In the genomic region with DNA sequence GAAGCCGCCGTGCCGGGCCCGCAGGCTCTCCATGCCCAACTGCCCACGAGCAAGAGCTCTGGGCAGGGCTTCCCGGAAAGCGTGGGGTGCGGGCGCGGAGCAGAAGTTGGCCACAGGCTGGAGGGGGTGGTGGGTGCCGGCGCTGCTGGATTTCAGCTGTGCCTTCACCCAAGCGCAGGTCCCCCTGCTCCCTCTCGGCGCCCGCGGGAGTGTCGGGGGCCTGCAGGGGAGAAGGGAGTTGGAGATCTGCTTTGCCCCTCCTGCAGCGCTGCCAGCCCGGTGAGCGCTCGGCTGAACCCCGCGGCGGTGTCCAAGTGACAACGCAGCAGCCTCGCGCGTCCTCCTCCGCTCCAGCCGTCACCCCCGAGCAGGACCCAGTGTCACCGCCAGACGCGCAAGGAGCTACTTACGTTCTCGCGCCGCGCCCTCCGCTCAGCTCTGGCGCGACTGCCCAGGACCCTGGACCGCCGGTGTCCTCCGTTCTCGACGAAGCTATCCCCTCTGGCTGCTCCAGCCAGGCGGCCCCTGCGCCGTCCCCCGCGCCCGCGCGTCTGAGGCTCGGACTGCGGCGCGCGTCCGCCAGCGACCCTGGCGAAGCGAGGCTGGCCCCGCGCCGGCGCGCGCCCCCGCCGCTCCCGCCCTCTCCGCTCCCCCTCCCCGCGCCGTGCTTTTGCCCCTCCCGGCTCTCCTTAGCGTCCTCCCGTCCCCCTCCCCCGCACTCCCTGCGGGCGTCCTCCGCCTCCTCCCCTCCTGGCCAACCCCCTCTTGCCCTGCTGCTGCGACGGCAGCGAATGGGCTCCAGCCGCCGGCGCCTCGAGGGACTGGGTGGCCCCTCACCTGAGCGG, we compare ENCODE assay signal across 8 cellular contexts. TPM values are rescaled to one million over a fixed set of nuclear protein-coding genes. Genes with fewer than 3 reads are reported as not detected.
DNase-seq lines count a peak whose midpoint lies in the region; ATAC-seq and TF ChIP-seq lines count a peak whose summit lies in the region.

A gene (minus strand): TSS at position 604 of the 845 bp plus-strand sequence. CDS start 216,372 bp downstream, outside the sequence.

- no peaks in the 10 kb centered on the region for H3K4me1 ChIP-seq in CD8-positive, alpha-beta memory T cell (ENCODE audit: insufficient read depth, low read length)
- H3K4me1 ChIP-seq in GM23338 (ENCODE audit: insufficient read depth) (peaks cover 19% of the 10 kb centered on the region), urinary bladder (ENCODE audit: insufficient read depth) (no peaks in the 10 kb centered on the region)

- H3K27ac Mint-ChIP-seq in CD8-positive, alpha-beta memory T cell, result peak within 1 kb of the TSS in 1 of 8 donors; percentile 58
- H3K27ac Mint-ChIP-seq in GM23338, result no peak within 1 kb of the TSS
- peak within 1 kb of the TSS in 9 of 10 donors; percentile 69 to 97 (median 91) for H3K27ac Mint-ChIP-seq in naive thymus-derived CD8-positive, alpha-beta T cell

- peak within 1 kb of the TSS; percentile 99 for H2AFZ ChIP-seq in GM23338

- peaks cover 30 to 72% of the 10 kb centered on the region in 2 donors for H3K27me3 Mint-ChIP-seq in CD8-positive, alpha-beta memory T cell
- H3K27me3 Mint-ChIP-seq in GM23338 (ENCODE audit: insufficient read depth, low read depth, poor library complexity), result peaks cover 35% of the 10 kb centered on the region
- peaks cover 0 to 42% (median 0%) of the 10 kb centered on the region in 5 donors for H3K27me3 Mint-ChIP-seq in naive thymus-derived CD8-positive, alpha-beta T cell

- POLR2A ChIA-PET in CD8-positive, alpha-beta memory T cell (lab: Charles Lee), result interaction anchor here (0.6 kb wide), 1 partner anchor 70 kb away, joined by 3 read pairs; a partner anchor contains a TSS
- POLR2A ChIA-PET in naive thymus-derived CD8-positive, alpha-beta T cell (lab: Charles Lee), result interaction anchor here (0.7 to 5.3 kb wide), 14 partner anchors 9 to 1287 kb away, joined by 3 to 36 read pairs (median 4); a partner anchor contains a TSS

- H3K9me2 ChIP-seq in GM23338 (ENCODE audit: insufficient read depth), result no peaks in the 10 kb centered on the region

- CTCF ChIA-PET in CD8-positive, alpha-beta memory T cell (lab: Charles Lee), result interaction anchor here (1.5 kb wide), 1 partner anchor 12 kb away, joined by 6 read pairs; no protein-coding TSS in a partner anchor

- peak; percentile 61 for ATAC-seq in GM23338
- peak; percentile 75 to 78 for ATAC-seq in naive thymus-derived CD8-positive, alpha-beta T cell
- no peak for ATAC-seq in HG03045 (IDR thresholded peaks at IDR 0.05; ENCODE audit: unreplicated experiment)

- H3K4me3 Mint-ChIP-seq in CD8-positive, alpha-beta memory T cell, result peak within 1 kb of the TSS in 6 of 7 donors; percentile 51 to 82 (median 62)
- H3K4me3 Mint-ChIP-seq in GM23338, result peak within 1 kb of the TSS; percentile 84
- H3K4me3 Mint-ChIP-seq in naive thymus-derived CD8-positive, alpha-beta T cell, result peak within 1 kb of the TSS; percentile 80 to 98 (median 93)

- no peak within 1 kb of the TSS for H3K4me3 ChIP-seq in CD8-positive, alpha-beta memory T cell (ENCODE audit: low read length)
- H3K4me3 ChIP-seq in GM23338 (peak within 1 kb of the TSS; percentile 85), fibroblast of mammary gland (ENCODE audit: control insufficient read depth, low read depth, low read length) (peak within 1 kb of the TSS; percentile 55), urinary bladder (ENCODE audit: low read depth, low read length) (peak within 1 kb of the TSS; percentile 51)

- H3K79me2 ChIP-seq in GM23338 (replicated peaks; ENCODE audit: insufficient read depth), result no peaks in the 10 kb centered on the region

- peaks cover 14% of the 10 kb centered on the region for H4K20me1 ChIP-seq in GM23338 (replicated peaks; ENCODE audit: insufficient read depth)

- H3K36me3 Mint-ChIP-seq in CD8-positive, alpha-beta memory T cell, result peaks cover 0 to 2% (median 0%) of the 10 kb centered on the region in 3 donors
- H3K36me3 Mint-ChIP-seq in GM23338 (ENCODE audit: low read depth), result no peaks in the 10 kb centered on the region; the same call in 2 of the 3 replicates
- H3K36me3 Mint-ChIP-seq in naive thymus-derived CD8-positive, alpha-beta T cell, result peaks cover 0 to 2% (median 0%) of the 10 kb centered on the region in 3 donors

- H3K4me2 ChIP-seq in GM23338, result peak within 1 kb of the TSS; percentile 97

- 0 out of 2 replicates have a peak, but pooled peaks cover 2% of the 10 kb centered on the region for H3F3A ChIP-seq in GM23338 (replicated peaks; ENCODE audit: low read depth)

- no peak within 1 kb of the TSS for H3K27ac ChIP-seq in CD8-positive, alpha-beta memory T cell (ENCODE audit: low read depth, low read length)
- no peak within 1 kb of the TSS for H3K27ac ChIP-seq in GM23338 (ENCODE audit: low read depth)
- H3K27ac ChIP-seq in urinary bladder (ENCODE audit: low read depth), result no peak within 1 kb of the TSS

- WGBS in urinary bladder, result under 1% methylated on average over 93 of the region's 93 CpGs

- DNase-seq in CD8-positive, alpha-beta memory T cell, result peak in 1 of 5 donors; percentile 81
- DNase-seq in GM23338 (ENCODE audit: low spot score) (peak; percentile 97), NCI-H2107 treated with DMSO at 0.1 percent for 48 hours (lab: John Stamatoyannopoulos, UW; ENCODE audit: unreplicated experiment) (peak; percentile 81), fibroblast of mammary gland (ENCODE audit: low read depth) (peak; percentile 32)
- peak; percentile 75 for DNase-seq in activated CD8-positive, alpha-beta memory T cell treated with anti-CD3 and anti-CD28 coated beads, Interleukin-2, amount 50 U/mL, for 48 hours
- DNase-seq in naive thymus-derived CD8-positive, alpha-beta T cell, result peak; percentile 31 to 90 (median 83)

- H3K4me1 Mint-ChIP-seq in CD8-positive, alpha-beta memory T cell, result peaks cover 11 to 23% (median 12%) of the 10 kb centered on the region in 3 donors
- H3K4me1 Mint-ChIP-seq in GM23338, result peaks cover 25% of the 10 kb centered on the region
- peaks cover 45 to 77% (median 56%) of the 10 kb centered on the region in 4 donors for H3K4me1 Mint-ChIP-seq in naive thymus-derived CD8-positive, alpha-beta T cell

- H3K36me3 ChIP-seq in CD8-positive, alpha-beta memory T cell (ENCODE audit: insufficient read depth, low read length), result no peaks in the 10 kb centered on the region
- no peaks in the 10 kb centered on the region for H3K36me3 ChIP-seq in GM23338 (ENCODE audit: insufficient read depth)
- no peaks in the 10 kb centered on the region for H3K36me3 ChIP-seq in urinary bladder (ENCODE audit: insufficient read depth)

- H3K27me3 ChIP-seq in CD8-positive, alpha-beta memory T cell (ENCODE audit: insufficient read depth, low read length, poor library complexity, severe bottlenecking), result peaks cover 26% of the 10 kb centered on the region
- H3K27me3 ChIP-seq in GM23338 (ENCODE audit: insufficient read depth), result peaks cover 57% of the 10 kb centered on the region

- TF ChIP-seq CTCF in GM23338 (conservative IDR thresholded peaks at IDR 0.05; ENCODE audit: low read depth in 2 of 2), result no peak
- no peak for TF ChIP-seq CTCF in fibroblast of mammary gland (conservative IDR thresholded peaks at IDR 0.05; ENCODE audit: control insufficient read depth, insufficient read depth, low read depth, low read length)

- no peaks in the 10 kb centered on the region for H3K9me3 ChIP-seq in CD8-positive, alpha-beta memory T cell (ENCODE audit: low read length)

- H3K9me3 Mint-ChIP-seq in CD8-positive, alpha-beta memory T cell, result no peaks in the 10 kb centered on the region
- H3K9me3 Mint-ChIP-seq in GM23338, result no peaks in the 10 kb centered on the region
- no peaks in the 10 kb centered on the region for H3K9me3 Mint-ChIP-seq in naive thymus-derived CD8-positive, alpha-beta T cell

TF ChIP-seq in GM23338, 12 proteins besides CTCF, POLR2A, EP300 and RAD21 (continues in another document):
- TF ChIP-seq, protein P1, sequence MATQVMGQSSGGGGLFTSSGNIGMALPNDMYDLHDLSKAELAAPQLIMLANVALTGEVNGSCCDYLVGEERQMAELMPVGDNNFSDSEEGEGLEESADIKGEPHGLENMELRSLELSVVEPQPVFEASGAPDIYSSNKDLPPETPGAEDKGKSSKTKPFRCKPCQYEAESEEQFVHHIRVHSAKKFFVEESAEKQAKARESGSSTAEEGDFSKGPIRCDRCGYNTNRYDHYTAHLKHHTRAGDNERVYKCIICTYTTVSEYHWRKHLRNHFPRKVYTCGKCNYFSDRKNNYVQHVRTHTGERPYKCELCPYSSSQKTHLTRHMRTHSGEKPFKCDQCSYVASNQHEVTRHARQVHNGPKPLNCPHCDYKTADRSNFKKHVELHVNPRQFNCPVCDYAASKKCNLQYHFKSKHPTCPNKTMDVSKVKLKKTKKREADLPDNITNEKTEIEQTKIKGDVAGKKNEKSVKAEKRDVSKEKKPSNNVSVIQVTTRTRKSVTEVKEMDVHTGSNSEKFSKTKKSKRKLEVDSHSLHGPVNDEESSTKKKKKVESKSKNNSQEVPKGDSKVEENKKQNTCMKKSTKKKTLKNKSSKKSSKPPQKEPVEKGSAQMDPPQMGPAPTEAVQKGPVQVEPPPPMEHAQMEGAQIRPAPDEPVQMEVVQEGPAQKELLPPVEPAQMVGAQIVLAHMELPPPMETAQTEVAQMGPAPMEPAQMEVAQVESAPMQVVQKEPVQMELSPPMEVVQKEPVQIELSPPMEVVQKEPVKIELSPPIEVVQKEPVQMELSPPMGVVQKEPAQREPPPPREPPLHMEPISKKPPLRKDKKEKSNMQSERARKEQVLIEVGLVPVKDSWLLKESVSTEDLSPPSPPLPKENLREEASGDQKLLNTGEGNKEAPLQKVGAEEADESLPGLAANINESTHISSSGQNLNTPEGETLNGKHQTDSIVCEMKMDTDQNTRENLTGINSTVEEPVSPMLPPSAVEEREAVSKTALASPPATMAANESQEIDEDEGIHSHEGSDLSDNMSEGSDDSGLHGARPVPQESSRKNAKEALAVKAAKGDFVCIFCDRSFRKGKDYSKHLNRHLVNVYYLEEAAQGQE (IDR thresholded peaks at IDR 0.05; ENCODE audit: unreplicated experiment), result no peak

RNA-seq across cellular contexts. Expression of the gene that starts here (rescaled TPM):
- total RNA-seq in CD8-positive, alpha-beta memory T cell, result under 1 TPM; 0.27 to 0.74 TPM
- polyA plus RNA-seq in CD8-positive, alpha-beta memory T cell, result 1.1 TPM
- total RNA-seq in GM23338 (2014; rRNA removed; shearing (Covaris generic)), result 3.5 and 6.8 TPM in 2 replicates
- polyA plus RNA-seq in GM23338 (2016; fragmentation: Nextera tagmentation; extraction: Ambion mirVana), result 2.5 and 2.7 TPM in 2 replicates
- total RNA-seq in naive thymus-derived CD8-positive, alpha-beta T cell, result 10 to 100 TPM; 42.9 to 46.6 TPM
- polyA plus RNA-seq in naive thymus-derived CD8-positive, alpha-beta T cell, result 10 to 100 TPM; 11.1 to 18.2 (median 13.7) TPM
- total RNA-seq in urinary bladder, result 9.7 TPM
- 2.0 TPM for polyA plus RNA-seq in urinary bladder
